Comparison of ENCODE assay signal across 28 cellular contexts in the genomic region with DNA sequence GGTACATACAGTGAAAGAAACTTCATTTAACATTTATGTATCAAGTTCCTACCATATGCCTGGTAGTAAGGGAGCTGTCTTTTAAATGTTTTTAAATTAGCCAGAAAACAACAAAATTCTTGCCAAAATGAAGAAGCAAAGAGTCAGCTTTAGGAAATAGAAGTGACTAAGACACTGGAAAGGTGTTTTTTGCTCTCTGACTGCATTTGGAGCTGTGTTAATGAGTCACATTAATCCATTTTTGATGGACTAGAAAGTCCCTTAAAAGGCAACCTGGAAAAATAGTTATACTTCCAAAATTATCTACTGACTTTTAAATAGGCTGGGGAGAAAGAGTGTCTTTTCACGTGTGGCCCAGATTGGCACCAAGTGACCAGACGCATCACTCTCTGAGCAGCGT. TPM values are rescaled to one million over a fixed set of nuclear protein-coding genes. Genes with fewer than 3 reads are reported as not detected.
"Had no signal": no experiment of that assay in that cellular context is flagged by ENCODE, and none has a peak within 500 bp of the region (broad histone marks: within the 10 kb centered on the region; RNA-seq: fewer than 3 reads in every experiment).

No MANE protein-coding gene starts in this region.

- H2AFZ ChIP-seq: hepatocyte had no signal

- DNase-seq: activated CD4-positive, alpha-beta T cell treated with anti-CD3 and anti-CD28 coated beads for 36 hours; activated CD4-positive, alpha-beta T cell treated with anti-CD3 and anti-CD28 coated beads, Interleukin-2, amount 50 U/mL, for 4 hours; activated CD4-positive, CD25-positive, alpha-beta regulatory T cell; activated effector memory CD4-positive, alpha-beta T cell treated with Interleukin-2 at 50 U/mL for 16 hours; activated naive CD4-positive, alpha-beta T cell treated with anti-CD3 and anti-CD28 coated beads, Interleukin-2, amount 10 ng/mL, durations not matched to agents 7 days and 5 days; activated T-cell treated with anti-CD3 and anti-CD28 coated beads for 4 hours; activated T-cell treated with anti-CD3 and anti-CD28 coated beads, Interleukin-2, amount 50 U/mL, for 72 hours; amniotic stem cell; brain microvascular endothelial cell; central memory CD4-positive, alpha-beta T cell; endodermal cell; islet precursor cell; left colon; naive thymus-derived CD4-positive, alpha-beta T cell; nucleus accumbens; pancreas; stimulated activated CD4-positive, alpha-beta T cell treated with anti-CD3 and anti-CD28 coated beads, Interleukin-15, amount 100 ng/mL, for 24 hours; stimulated activated CD4-positive, alpha-beta T cell treated with anti-CD3 and anti-CD28 coated beads, Interleukin-2, amount 100 ng/mL, for 24 hours; stimulated activated naive CD4-positive, alpha-beta T cell; tibial artery had no signal

- H3K27ac ChIP-seq: brain microvascular endothelial cell, gastroesophageal sphincter, hepatocyte, pancreas, prostate gland, right atrium auricular region, suprapubic skin, tibial artery had no signal

- H3K4me3 ChIP-seq: gastroesophageal sphincter, hepatocyte, pancreas, prostate gland, right atrium auricular region, suprapubic skin, tibial artery had no signal

- FAIRE-seq: astrocyte, pancreas had no signal

- H3K9me3 ChIP-seq: gastroesophageal sphincter, pancreas, prostate gland, right atrium auricular region, suprapubic skin, tibial artery had no signal

- H3K4me2 ChIP-seq: hepatocyte had no signal

- H3K36me3 ChIP-seq: brain microvascular endothelial cell, gastroesophageal sphincter, pancreas, prostate gland, right atrium auricular region, suprapubic skin, tibial artery had no signal

- H3K27me3 ChIP-seq: brain microvascular endothelial cell, gastroesophageal sphincter, hepatocyte, pancreas, right atrium auricular region, suprapubic skin, tibial artery had no signal

- H3K4me1 ChIP-seq: gastroesophageal sphincter, pancreas, prostate gland, right atrium auricular region, tibial artery had no signal

- ATAC-seq: activated CD4-positive, alpha-beta T cell treated with anti-CD3 and anti-CD28 coated beads for 36 hours; activated T-cell treated with anti-CD3 and anti-CD28 coated beads, Interleukin-2, amount 50 U/mL, for 72 hours; gastroesophageal sphincter; left colon; naive thymus-derived CD4-positive, alpha-beta T cell; pancreas had no signal

- H3K79me2 ChIP-seq: hepatocyte had no signal

RNA-seq across cellular contexts. Expression of a gene that starts 3.9 kb away (rescaled TPM):
- total RNA-seq: activated CD4-positive, alpha-beta T cell treated with anti-CD3 and anti-CD28 coated beads for 36 hours; activated T-cell treated with anti-CD3 and anti-CD28 coated beads, Interleukin-2, amount 50 U/mL, for 72 hours; naive thymus-derived CD4-positive, alpha-beta T cell; T-helper 1 cell treated with Interleukin-12 subunit alpha and Interleukin-12 subunit beta and Interleukin-4 antibody, amounts not matched to agents 30 ng/mL and 1 ng/mL, for 36 hours had no signal
- polyA plus RNA-seq: naive thymus-derived CD4-positive, alpha-beta T cell; neural cell had no signal
